Comparison of ENCODE assay signal across 1 cellular context in genomic region chr2:101828267-101829017, GRCh38.
TF ChIP-seq lines count a peak whose summit lies in the region.

No MANE protein-coding gene starts in this region.

TF ChIP-seq in SK-N-SH, 30 proteins besides CTCF, POLR2A, EP300 and RAD21 (continued from another document):
- TF ChIP-seq REST (IDR thresholded peaks at IDR 0.05; ENCODE audit: low read depth, low read length), result no peak
